In the genomic region with DNA sequence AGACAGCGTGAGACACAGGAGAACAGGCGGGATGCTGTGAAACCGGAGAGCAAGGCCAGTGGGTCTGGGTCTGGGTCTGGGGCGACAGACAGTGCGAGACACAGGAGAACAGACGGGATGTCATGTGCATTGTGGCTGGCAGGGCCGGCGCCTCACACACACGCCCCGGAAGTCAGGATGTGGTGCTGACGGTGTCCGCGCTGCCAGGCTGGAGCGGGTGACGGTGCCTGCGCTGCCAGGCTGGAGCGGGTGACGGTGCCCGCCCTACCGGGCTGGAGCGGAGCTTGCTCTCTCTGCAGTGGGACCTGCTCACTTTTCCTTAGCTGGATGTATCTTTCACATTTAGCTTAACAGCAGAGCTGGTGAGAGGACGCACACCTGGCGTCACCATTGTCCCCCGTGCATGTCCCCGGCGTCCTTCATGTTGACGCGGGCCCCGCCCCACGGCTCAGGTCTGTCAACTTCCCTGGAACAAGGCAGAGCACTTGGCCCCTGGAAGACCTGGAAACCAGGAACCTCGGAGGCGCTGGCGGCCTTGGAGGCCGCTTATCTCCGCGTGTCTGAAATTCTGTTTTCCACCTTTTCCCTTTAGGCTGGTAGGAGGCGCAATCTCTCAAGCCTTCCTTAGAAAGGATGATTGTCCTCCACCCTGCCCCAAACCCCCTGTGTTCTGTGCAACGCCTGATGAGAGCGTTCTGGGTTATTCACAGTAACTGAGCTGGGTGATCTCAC, we compare ENCODE assay signal across 9 cellular contexts. TPM values are rescaled to one million over a fixed set of nuclear protein-coding genes. Genes with fewer than 3 reads are reported as not detected.
DNase-seq lines count a peak whose midpoint lies in the region; TF ChIP-seq lines count a peak whose summit lies in the region.
"Had no signal": no experiment of that assay in that cellular context is flagged by ENCODE, and none has a peak within 500 bp of the region (broad histone marks: within the 10 kb centered on the region; RNA-seq: fewer than 3 reads in every experiment).

No MANE protein-coding gene starts in this region.

- DNase-seq in COLO668 (lab: John Stamatoyannopoulos, UW; ENCODE audit: unreplicated experiment) (peak; percentile 1), colonic mucosa (peak; percentile 75), Ammon's horn (ENCODE audit: low spot score) (no peak), foreskin fibroblast (no peak), HAP-1 (ENCODE audit: low spot score in 2 of 2) (no peak), DMS 273 (lab: John Stamatoyannopoulos, UW; ENCODE audit: unreplicated experiment) (no peak)
- DNase-seq in activated CD4-positive, alpha-beta T cell treated with anti-CD3 and anti-CD28 coated beads for 24 hours (ENCODE audit: low read depth in 2 of 2), result peak; percentile 49 to 57
- DNase-seq in stimulated activated CD4-positive, alpha-beta T cell treated with anti-CD3 and anti-CD28 coated beads, Interleukin-1b, Interleukin-23, amount 100 ng/mL, for 48 hours, result peak; percentile 72

- TF ChIP-seq CTCF in colonic mucosa (IDR thresholded peaks at IDR 0.05) (no peak), foreskin fibroblast (IDR thresholded peaks at IDR 0.05; ENCODE audit: low read depth, low read length) (no peak)

- H3K9ac ChIP-seq in colonic mucosa (ENCODE audit: low read depth in 2 of 2, low read length in 2 of 2), result peak overlapping the region; percentile 50 to 67

- in situ Hi-C loops in HAP-1 (cut with MboI; ENCODE audit: low sequenced_read_pairs), result no loop called here

- H3K4me3 ChIP-seq in colonic mucosa (no peak overlapping the region), foreskin fibroblast (ENCODE audit: low read depth in 1 of 2, low read length in 2 of 2) (no peak overlapping the region), HAP-1 (no peak overlapping the region)

- no peaks in the 10 kb centered on the region for H3K27me3 ChIP-seq in colonic mucosa
- H3K27me3 ChIP-seq in HAP-1 (ENCODE audit: low read depth), result no peaks in the 10 kb centered on the region

- no peaks in the 10 kb centered on the region for H3K36me3 ChIP-seq in colonic mucosa
- peaks cover 48% of the 10 kb centered on the region for H3K36me3 ChIP-seq in HAP-1 (replicated peaks)

- intact Hi-C loops in colonic mucosa (cut with DNase I), result no loop called here

- H3K9me3 ChIP-seq in colonic mucosa (no peaks in the 10 kb centered on the region), HAP-1 (no peaks in the 10 kb centered on the region)

- H3K4me1 ChIP-seq in colonic mucosa (peaks cover 9% of the 10 kb centered on the region), HAP-1 (no peaks in the 10 kb centered on the region)

- H3K27ac ChIP-seq in colonic mucosa, result peak overlapping the region; percentile 39

RNA-seq across cellular contexts. Expression of a gene that starts 43.1 kb away (rescaled TPM):
- not detected for total RNA-seq in colonic mucosa
- total RNA-seq: HT1080 had no signal

Comparison
In these comparisons a context has a peak if more than half of its experiments do, and no peak if none do; other contexts are left out.
1. DNase-seq: peak in COLO668 (single experiment), activated CD4-positive, alpha-beta T cell treated with anti-CD3 and anti-CD28 coated beads for 24 hours (2 of 2), colonic mucosa (single experiment) and stimulated activated CD4-positive, alpha-beta T cell treated with anti-CD3 and anti-CD28 coated beads, Interleukin-1b, Interleukin-23, amount 100 ng/mL, for 48 hours (single experiment); none in Ammon's horn (single experiment), foreskin fibroblast (0 of 2), HAP-1 (0 of 2) and DMS 273 (single experiment).